In genomic region chr7:116354171-116354545, GRCh38 we compare ENCODE assay signal across 9 cellular contexts.
DNase-seq lines count a peak whose midpoint lies in the region; ATAC-seq and TF ChIP-seq lines count a peak whose summit lies in the region.
"Had no signal": no experiment of that assay in that cellular context is flagged by ENCODE, and none has a peak within 500 bp of the region (broad histone marks: within the 10 kb centered on the region; RNA-seq: fewer than 3 reads in every experiment).

No MANE protein-coding gene starts in this region.

- DNase-seq in choroid plexus epithelial cell (ENCODE audit: low read depth) = peak; percentile 58
- peak; percentile 53 for DNase-seq in left lobe of liver (ENCODE audit: low spot score)
- peak; percentile 67 for DNase-seq in stromal cell of bone marrow (ENCODE audit: low read depth)
- no peak for DNase-seq in NCI-H1694 treated with DMSO at 0.1 percent for 48 hours (lab: John Stamatoyannopoulos, UW)
- no peak for DNase-seq in NK-92 treated with Interleukin-12 subunit alpha and Interleukin-12 subunit beta, amount 100 ng/mL, for 24 hours (lab: John Stamatoyannopoulos, UW)
- no peak for DNase-seq in foreskin melanocyte
- no peak for DNase-seq in DMS153 (lab: John Stamatoyannopoulos, UW)
- DNase-seq: T-helper 9 cell had no signal

- H3K9ac ChIP-seq in HUES48 (ENCODE audit: low read depth, low read length) = no peak overlapping the region

- no peaks in the 10 kb centered on the region for H3K27me3 ChIP-seq in HUES48 (ENCODE audit: control insufficient read depth, insufficient read depth, low read length)

- H3K4me3 ChIP-seq in HUES48 (ENCODE audit: low read depth, low read length) (no peak overlapping the region), choroid plexus epithelial cell (ENCODE audit: low read depth, low read length) (no peak overlapping the region)

- TF ChIP-seq CTCF in choroid plexus epithelial cell (conservative IDR thresholded peaks at IDR 0.05; ENCODE audit: low read depth, low read length) = peak; percentile 9

- peaks cover 6% of the 10 kb centered on the region; the same call in 1 of the 2 replicates for H3K4me1 ChIP-seq in HUES48 (ENCODE audit: control insufficient read depth, insufficient read depth, low read length)

- H3K27ac ChIP-seq in HUES48 (ENCODE audit: low read depth, low read length) = peak overlapping the region; percentile 46

- H3K9me3 ChIP-seq in HUES48 (ENCODE audit: control insufficient read depth, insufficient read depth, low read length) = no peaks in the 10 kb centered on the region

- H3K36me3 ChIP-seq in HUES48 (ENCODE audit: control insufficient read depth, insufficient read depth, low read length) = no peaks in the 10 kb centered on the region

- ATAC-seq in left lobe of liver = peak; percentile 43

Comparison
In these comparisons a context has a peak if more than half of its experiments do, and no peak if none do; other contexts are left out.
1. DNase-seq: peak in choroid plexus epithelial cell (single experiment), left lobe of liver (single experiment) and stromal cell of bone marrow (single experiment); none in NCI-H1694 treated with DMSO at 0.1 percent for 48 hours (single experiment), NK-92 treated with Interleukin-12 subunit alpha and Interleukin-12 subunit beta, amount 100 ng/mL, for 24 hours (single experiment), foreskin melanocyte (single experiment) and DMS153 (single experiment).